ENCODE assay signal across 39 cellular contexts in the genomic region with DNA sequence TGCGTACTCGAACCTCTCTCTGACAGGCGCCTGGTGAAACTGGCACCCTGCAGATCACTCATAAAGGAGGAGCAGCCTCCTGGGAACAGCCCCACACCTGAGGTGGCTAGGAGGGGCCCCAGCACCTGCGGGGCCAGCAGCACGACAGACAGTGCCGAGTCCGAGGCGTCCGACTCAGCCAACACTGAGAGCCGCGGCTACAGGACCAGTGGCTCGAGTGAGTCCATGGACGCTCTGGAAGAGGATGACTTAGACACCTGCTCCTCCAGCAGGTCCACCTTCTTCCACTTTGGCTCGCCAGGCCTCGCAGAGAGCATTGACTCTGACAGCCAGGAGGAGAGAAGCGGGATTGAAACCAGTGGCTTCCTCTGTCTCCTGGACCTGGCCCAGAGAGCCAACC.
"Had no signal": no experiment of that assay in that cellular context is flagged by ENCODE, and none has a peak within 500 bp of the region (broad histone marks: within the 10 kb centered on the region; RNA-seq: fewer than 3 reads in every experiment).

No MANE protein-coding gene starts in this region.

- DNase-seq: activated B cell treated with CpG ODN at 0.5 μM for 24 hours; activated CD4-positive, alpha-beta memory T cell treated with anti-CD3 and anti-CD28 coated beads for 36 hours; activated CD4-positive, alpha-beta T cell treated with anti-CD3 and anti-CD28 coated beads for 4 hours; activated CD4-positive, alpha-beta T cell treated with anti-CD3 and anti-CD28 coated beads, Interleukin-2, amount 10 ng/mL, durations not matched to agents 24 days and 14 days; activated CD4-positive, alpha-beta T cell treated with anti-CD3 and anti-CD28 coated beads, Interleukin-2, amount 50 U/mL, for 1 hour; activated CD4-positive, alpha-beta T cell treated with anti-CD3 and anti-CD28 coated beads, Interleukin-2, amount 50 U/mL, for 4 hours; activated CD4-positive, CD25-positive, alpha-beta regulatory T cell treated with anti-CD3 and anti-CD28 coated beads, Interleukin-2, amount 50 U/mL, for 72 hours; activated CD8-positive, alpha-beta memory T cell treated with anti-CD3 and anti-CD28 coated beads, Interleukin-2, amount 50 U/mL, for 4 hours; activated CD8-positive, alpha-beta T cell treated with anti-CD3 and anti-CD28 coated beads for 36 hours; activated effector memory CD4-positive, alpha-beta T cell treated with anti-CD3 and anti-CD28 coated beads, Interleukin-2, amount 50 U/mL, for 16 hours; activated gamma-delta T cell treated with Interleukin-2 at 50 U/mL for 16 hours; activated naive CD4-positive, alpha-beta T cell; activated naive CD4-positive, alpha-beta T cell treated with anti-CD3 and anti-CD28 coated beads for 36 hours; activated naive CD4-positive, alpha-beta T cell treated with anti-CD3 and anti-CD28 coated beads, Interleukin-2, amount 50 U/mL, for 16 hours; activated naive CD8-positive, alpha-beta T cell treated with anti-CD3 and anti-CD28 coated beads, Interleukin-2, amount 10 ng/mL, durations not matched to agents 7 days and 5 days; activated naive CD8-positive, alpha-beta T cell treated with anti-CD3 and anti-CD28 coated beads, Interleukin-2, amount 50 U/mL, for 24 hours; activated T-cell treated with anti-CD3 and anti-CD28 coated beads for 4 hours; activated T-cell treated with anti-CD3 and anti-CD28 coated beads, Interleukin-2, amount 50 U/mL, for 1 hour; activated T-cell treated with anti-CD3 and anti-CD28 coated beads, Interleukin-2, amount 50 U/mL, for 4 hours; activated T-cell treated with anti-CD3 and anti-CD28 coated beads, Interleukin-2, amount 50 U/mL, for 72 hours; amygdala; anterior cingulate cortex; caudate nucleus; cerebellar nuclear complex; T-helper 1 cell; T-helper 2 cell; T-helper 9 cell had no signal

- H3K36me3 Mint-ChIP-seq: activated CD4-positive, alpha-beta memory T cell treated with anti-CD3 and anti-CD28 coated beads for 36 hours; activated naive CD8-positive, alpha-beta T cell; activated naive CD8-positive, alpha-beta T cell treated with anti-CD3 and anti-CD28 coated beads, Interleukin-2, amount 10 ng/mL, durations not matched to agents 7 days and 5 days had no signal

- H3K27me3 Mint-ChIP-seq: activated CD4-positive, alpha-beta memory T cell treated with anti-CD3 and anti-CD28 coated beads for 36 hours; activated CD8-positive, alpha-beta T cell treated with anti-CD3 and anti-CD28 coated beads for 36 hours; activated naive CD8-positive, alpha-beta T cell treated with anti-CD3 and anti-CD28 coated beads, Interleukin-2, amount 10 ng/mL, durations not matched to agents 7 days and 5 days; activated naive CD8-positive, alpha-beta T cell treated with anti-CD3 and anti-CD28 coated beads, Interleukin-2, amount 50 U/mL, for 24 hours; central memory CD8-positive, alpha-beta T cell had no signal

- H3K9me3 ChIP-seq: ascending aorta had no signal

- H3K4me3 Mint-ChIP-seq: activated B cell treated with CpG ODN at 0.5 μM for 24 hours; activated CD4-positive, alpha-beta memory T cell treated with anti-CD3 and anti-CD28 coated beads for 36 hours; activated CD4-positive, alpha-beta T cell treated with anti-CD3 and anti-CD28 coated beads, Interleukin-2, amount 10 ng/mL, durations not matched to agents 24 days and 14 days; activated CD8-positive, alpha-beta T cell treated with anti-CD3 and anti-CD28 coated beads for 36 hours; activated naive CD4-positive, alpha-beta T cell treated with anti-CD3 and anti-CD28 coated beads for 36 hours; activated naive CD8-positive, alpha-beta T cell; activated naive CD8-positive, alpha-beta T cell treated with anti-CD3 and anti-CD28 coated beads, Interleukin-2, amount 10 ng/mL, durations not matched to agents 7 days and 5 days; activated naive CD8-positive, alpha-beta T cell treated with anti-CD3 and anti-CD28 coated beads, Interleukin-2, amount 50 U/mL, for 24 hours; activated T-cell treated with anti-CD3 and anti-CD28 coated beads, Interleukin-2, amount 50 U/mL, for 4 hours; activated T-cell treated with anti-CD3 and anti-CD28 coated beads, Interleukin-2, amount 50 U/mL, for 72 hours; activated T-helper 1 cell treated with anti-CD3 and anti-CD28 coated beads, Interleukin-12 subunit alpha, Interleukin-12 subunit beta, Interleukin-2, Interleukin-4 antibody, amounts not matched to agents 30 ng/mL and 10 ng/mL and 1 ng/mL, durations not matched to agents 14 hours and 24 hours and 36 hours; activated T-helper 17 cell treated with anti-CD3 and anti-CD28 coated beads, Interleukin-2, amount 50 U/mL, for 72 hours; brain; central memory CD8-positive, alpha-beta T cell; T-helper 1 cell treated with Interleukin-12 subunit alpha and Interleukin-12 subunit beta and Interleukin-4 antibody, amounts not matched to agents 30 μg/mL and 1 μg/mL, for 36 hours; T-helper 2 cell treated with Interferon-gamma antibody and Interleukin-4, amounts not matched to agents 5 μg/mL and 100 μg/mL, for 36 hours had no signal

- FAIRE-seq: bronchial epithelial cell, TTC549 had no signal

- ATAC-seq: activated CD8-positive, alpha-beta T cell treated with anti-CD3 and anti-CD28 coated beads for 36 hours; activated naive CD8-positive, alpha-beta T cell treated with anti-CD3 and anti-CD28 coated beads, Interleukin-2, amount 50 U/mL, for 24 hours; activated T-cell treated with anti-CD3 and anti-CD28 coated beads, Interleukin-2, amount 50 U/mL, for 4 hours; activated T-cell treated with anti-CD3 and anti-CD28 coated beads, Interleukin-2, amount 50 U/mL, for 72 hours; activated T-helper 17 cell treated with anti-CD3 and anti-CD28 coated beads, Interleukin-2, amount 50 U/mL, for 72 hours had no signal

- H3K4me3 ChIP-seq: ascending aorta, cardiac muscle cell had no signal

- H3K27ac ChIP-seq: ascending aorta, cardiac muscle cell, VCaP had no signal

- H3K4me1 Mint-ChIP-seq: activated B cell treated with CpG ODN at 0.5 μM for 24 hours; activated CD4-positive, alpha-beta T cell treated with anti-CD3 and anti-CD28 coated beads, Interleukin-2, amount 10 ng/mL, durations not matched to agents 24 days and 14 days; activated naive CD8-positive, alpha-beta T cell treated with anti-CD3 and anti-CD28 coated beads, Interleukin-2, amount 10 ng/mL, durations not matched to agents 7 days and 5 days; activated naive CD8-positive, alpha-beta T cell treated with anti-CD3 and anti-CD28 coated beads, Interleukin-2, amount 50 U/mL, for 24 hours; activated T-helper 17 cell treated with anti-CD3 and anti-CD28 coated beads, Interleukin-2, amount 50 U/mL, for 72 hours; brain; central memory CD8-positive, alpha-beta T cell had no signal

- H3K27me3 ChIP-seq: ascending aorta had no signal

- H3K27ac Mint-ChIP-seq: activated B cell treated with CpG ODN at 0.5 μM for 24 hours; activated CD4-positive, alpha-beta memory T cell treated with anti-CD3 and anti-CD28 coated beads for 36 hours; activated CD4-positive, alpha-beta T cell treated with anti-CD3 and anti-CD28 coated beads, Interleukin-2, amount 10 ng/mL, durations not matched to agents 24 days and 14 days; activated CD8-positive, alpha-beta T cell treated with anti-CD3 and anti-CD28 coated beads for 36 hours; activated naive CD4-positive, alpha-beta T cell treated with anti-CD3 and anti-CD28 coated beads for 36 hours; activated naive CD8-positive, alpha-beta T cell; activated naive CD8-positive, alpha-beta T cell treated with anti-CD3 and anti-CD28 coated beads, Interleukin-2, amount 10 ng/mL, durations not matched to agents 7 days and 5 days; activated naive CD8-positive, alpha-beta T cell treated with anti-CD3 and anti-CD28 coated beads, Interleukin-2, amount 50 U/mL, for 24 hours; activated T-cell treated with anti-CD3 and anti-CD28 coated beads, Interleukin-2, amount 50 U/mL, for 72 hours; activated T-helper 1 cell treated with anti-CD3 and anti-CD28 coated beads, Interleukin-12 subunit alpha, Interleukin-12 subunit beta, Interleukin-2, Interleukin-4 antibody, amounts not matched to agents 30 ng/mL and 10 ng/mL and 1 ng/mL, durations not matched to agents 14 hours and 24 hours and 36 hours; activated T-helper 17 cell treated with anti-CD3 and anti-CD28 coated beads, Interleukin-2, amount 50 U/mL, for 72 hours; T-helper 1 cell treated with Interleukin-12 subunit alpha and Interleukin-12 subunit beta and Interleukin-4 antibody, amounts not matched to agents 30 μg/mL and 1 μg/mL, for 36 hours; T-helper 2 cell treated with Interferon-gamma antibody and Interleukin-4, amounts not matched to agents 5 μg/mL and 100 μg/mL, for 36 hours had no signal

- H3K9me3 Mint-ChIP-seq: activated B cell treated with CpG ODN at 0.5 μM for 24 hours; activated CD4-positive, alpha-beta memory T cell treated with anti-CD3 and anti-CD28 coated beads for 36 hours; activated CD4-positive, alpha-beta T cell treated with anti-CD3 and anti-CD28 coated beads, Interleukin-2, amount 10 ng/mL, durations not matched to agents 24 days and 14 days; activated CD8-positive, alpha-beta T cell treated with anti-CD3 and anti-CD28 coated beads for 36 hours; activated naive CD4-positive, alpha-beta T cell treated with anti-CD3 and anti-CD28 coated beads for 36 hours; activated naive CD8-positive, alpha-beta T cell treated with anti-CD3 and anti-CD28 coated beads, Interleukin-2, amount 10 ng/mL, durations not matched to agents 7 days and 5 days; activated naive CD8-positive, alpha-beta T cell treated with anti-CD3 and anti-CD28 coated beads, Interleukin-2, amount 50 U/mL, for 24 hours; activated T-cell treated with anti-CD3 and anti-CD28 coated beads, Interleukin-2, amount 50 U/mL, for 4 hours; activated T-cell treated with anti-CD3 and anti-CD28 coated beads, Interleukin-2, amount 50 U/mL, for 72 hours; activated T-helper 1 cell treated with anti-CD3 and anti-CD28 coated beads, Interleukin-12 subunit alpha, Interleukin-12 subunit beta, Interleukin-2, Interleukin-4 antibody, amounts not matched to agents 30 ng/mL and 10 ng/mL and 1 ng/mL, durations not matched to agents 14 hours and 24 hours and 36 hours; activated T-helper 17 cell treated with anti-CD3 and anti-CD28 coated beads, Interleukin-2, amount 50 U/mL, for 72 hours; brain; central memory CD8-positive, alpha-beta T cell; T-helper 1 cell treated with Interleukin-12 subunit alpha and Interleukin-12 subunit beta and Interleukin-4 antibody, amounts not matched to agents 30 μg/mL and 1 μg/mL, for 36 hours; T-helper 2 cell treated with Interferon-gamma antibody and Interleukin-4, amounts not matched to agents 5 μg/mL and 100 μg/mL, for 36 hours had no signal

- H3K4me1 ChIP-seq: ascending aorta had no signal

- H3K36me3 ChIP-seq: ascending aorta, cardiac muscle cell had no signal
